In the genomic region with DNA sequence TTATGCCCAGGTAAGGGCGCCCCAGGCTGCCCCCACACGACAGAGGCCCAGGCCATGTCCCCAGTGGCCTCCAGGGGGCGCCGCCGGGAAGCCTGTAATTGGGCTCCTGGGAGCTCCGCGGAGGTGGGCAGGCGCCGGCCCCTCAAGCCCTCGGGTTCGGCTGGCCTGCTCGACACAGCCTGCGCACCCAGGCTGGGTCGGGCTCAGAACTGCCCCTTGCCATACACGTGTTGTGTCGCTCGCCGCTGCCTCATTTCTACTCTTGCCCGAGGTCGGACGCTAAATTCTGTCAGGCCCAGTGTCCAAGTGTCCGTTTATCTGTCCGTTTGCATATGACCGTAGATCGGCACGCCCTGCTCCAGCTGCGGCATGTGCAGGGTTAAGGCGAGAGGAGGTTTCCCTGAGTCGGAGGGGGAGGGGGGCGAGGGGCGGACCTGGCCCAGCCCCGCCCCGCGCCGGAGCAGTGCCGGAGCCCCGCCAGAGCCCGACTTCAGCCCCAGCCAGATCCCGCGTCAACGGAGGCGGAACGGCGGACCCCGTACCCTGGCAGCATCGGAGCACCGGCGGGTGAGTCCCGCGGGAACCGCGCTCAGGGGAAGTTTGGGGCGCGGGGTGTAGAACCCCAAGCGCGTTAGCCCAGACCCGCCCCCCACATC, we compare ENCODE assay signal across 8 cellular contexts. TPM values are rescaled to one million over a fixed set of nuclear protein-coding genes. Genes with fewer than 3 reads are reported as not detected.
DNase-seq lines count a peak whose midpoint lies in the region; ATAC-seq and TF ChIP-seq lines count a peak whose summit lies in the region.

A gene (plus strand): TSS at position 480 of the 656 bp plus-strand sequence. CDS start 1,172 bp downstream, outside the sequence.

- TF ChIP-seq CTCF in fibroblast of villous mesenchyme (IDR thresholded peaks at IDR 0.05; ENCODE audit: insufficient read depth, low read depth, low read length) (peak; percentile 95), neural cell (IDR thresholded peaks at IDR 0.05; ENCODE audit: poor library complexity, severe bottlenecking) (peak; percentile 96)

- peaks cover 60% of the 10 kb centered on the region for H3K79me2 ChIP-seq in neural cell (replicated peaks; ENCODE audit: insufficient read depth, low read length)

- H3K4me1 ChIP-seq in HUES6 (ENCODE audit: control insufficient read depth, insufficient read depth, low read length) = peaks cover 37% of the 10 kb centered on the region

- peak; percentile 57 for TF ChIP-seq EP300 in neural cell (conservative IDR thresholded peaks at IDR 0.05; ENCODE audit: poor library complexity, severe bottlenecking)

- H3K27me3 ChIP-seq in HUES6 (ENCODE audit: control insufficient read depth, insufficient read depth, low read length) (peaks cover 16% of the 10 kb centered on the region; the same call in 1 of the 2 replicates), neural cell (ENCODE audit: insufficient read depth, low read depth, low read length) (no peaks in the 10 kb centered on the region)

- H2AFZ ChIP-seq in neural cell (ENCODE audit: low read depth, low read length) = peak within 1 kb of the TSS; percentile 61

- H3K9ac ChIP-seq in HUES6 (ENCODE audit: low read length) (peak within 1 kb of the TSS; percentile 76), neural cell (ENCODE audit: low read length) (peak within 1 kb of the TSS; percentile 83)

- H3K27ac ChIP-seq in HUES6 (ENCODE audit: low read depth, low read length) = no peak within 1 kb of the TSS; the same call in 1 of the 2 replicates
- H3K27ac ChIP-seq in neural cell (ENCODE audit: low read length) = peak within 1 kb of the TSS; percentile 86

- H3K9me3 ChIP-seq in HUES6 (ENCODE audit: control insufficient read depth, insufficient read depth, low read depth, low read length) (no peaks in the 10 kb centered on the region), neural cell (ENCODE audit: low read length) (no peaks in the 10 kb centered on the region)

- H3K4me3 ChIP-seq in HUES6 (ENCODE audit: low read depth, low read length) = peak within 1 kb of the TSS; percentile 94
- H3K4me3 ChIP-seq in fibroblast of villous mesenchyme (ENCODE audit: low read depth, low read length) = peak within 1 kb of the TSS; percentile 81
- peak within 1 kb of the TSS; percentile 76 for H3K4me3 ChIP-seq in neural cell (ENCODE audit: low read length)

- peaks cover 7% of the 10 kb centered on the region; the same call in 1 of the 2 replicates for H3K36me3 ChIP-seq in HUES6 (ENCODE audit: control insufficient read depth, insufficient read depth, low read length)
- no peaks in the 10 kb centered on the region for H3K36me3 ChIP-seq in neural cell (ENCODE audit: insufficient read depth, low read length)

- H4K20me1 ChIP-seq in neural cell (ENCODE audit: insufficient read depth) = no peaks in the 10 kb centered on the region

- peak; percentile 74 for TF ChIP-seq RAD21 in neural cell (conservative IDR thresholded peaks at IDR 0.05)

- H3F3A ChIP-seq in neural cell (ENCODE audit: insufficient read depth, low read length, poor library complexity, severe bottlenecking) = peaks cover 4% of the 10 kb centered on the region

- H3K9me2 ChIP-seq in neural cell (ENCODE audit: insufficient read depth, low read length) = no peaks in the 10 kb centered on the region

- DNase-seq in NCI-H1436 (lab: John Stamatoyannopoulos, UW) (peak; percentile 56), NCI-H1436 treated with DMSO at 0.1 percent for 48 hours (lab: John Stamatoyannopoulos, UW) (no peak), SHP77 (lab: John Stamatoyannopoulos, UW) (peak; percentile 67 to 75), activated gamma-delta T cell treated with Interleukin-2 at 50 U/mL for 16 hours (peak; percentile 85), fibroblast of villous mesenchyme (ENCODE audit: low read depth) (peak; percentile 94)
- DNase-seq in stimulated activated naive CD8-positive, alpha-beta T cell treated with anti-CD3 and anti-CD28 coated beads, Interleukin-15, Interleukin-2, amounts not matched to agents 100 U/mL and 50 U/mL, for 24 hours = peak; percentile 94

- peak; percentile 86 for ATAC-seq in stimulated activated naive CD8-positive, alpha-beta T cell treated with anti-CD3 and anti-CD28 coated beads, Interleukin-15, Interleukin-2, amounts not matched to agents 100 U/mL and 50 U/mL, for 24 hours

- H3K4me2 ChIP-seq in neural cell (ENCODE audit: low read length) = peak within 1 kb of the TSS; percentile 91

TF ChIP-seq in neural cell, 6 proteins besides CTCF, POLR2A, EP300 and RAD21:
- TF ChIP-seq, protein P1, sequence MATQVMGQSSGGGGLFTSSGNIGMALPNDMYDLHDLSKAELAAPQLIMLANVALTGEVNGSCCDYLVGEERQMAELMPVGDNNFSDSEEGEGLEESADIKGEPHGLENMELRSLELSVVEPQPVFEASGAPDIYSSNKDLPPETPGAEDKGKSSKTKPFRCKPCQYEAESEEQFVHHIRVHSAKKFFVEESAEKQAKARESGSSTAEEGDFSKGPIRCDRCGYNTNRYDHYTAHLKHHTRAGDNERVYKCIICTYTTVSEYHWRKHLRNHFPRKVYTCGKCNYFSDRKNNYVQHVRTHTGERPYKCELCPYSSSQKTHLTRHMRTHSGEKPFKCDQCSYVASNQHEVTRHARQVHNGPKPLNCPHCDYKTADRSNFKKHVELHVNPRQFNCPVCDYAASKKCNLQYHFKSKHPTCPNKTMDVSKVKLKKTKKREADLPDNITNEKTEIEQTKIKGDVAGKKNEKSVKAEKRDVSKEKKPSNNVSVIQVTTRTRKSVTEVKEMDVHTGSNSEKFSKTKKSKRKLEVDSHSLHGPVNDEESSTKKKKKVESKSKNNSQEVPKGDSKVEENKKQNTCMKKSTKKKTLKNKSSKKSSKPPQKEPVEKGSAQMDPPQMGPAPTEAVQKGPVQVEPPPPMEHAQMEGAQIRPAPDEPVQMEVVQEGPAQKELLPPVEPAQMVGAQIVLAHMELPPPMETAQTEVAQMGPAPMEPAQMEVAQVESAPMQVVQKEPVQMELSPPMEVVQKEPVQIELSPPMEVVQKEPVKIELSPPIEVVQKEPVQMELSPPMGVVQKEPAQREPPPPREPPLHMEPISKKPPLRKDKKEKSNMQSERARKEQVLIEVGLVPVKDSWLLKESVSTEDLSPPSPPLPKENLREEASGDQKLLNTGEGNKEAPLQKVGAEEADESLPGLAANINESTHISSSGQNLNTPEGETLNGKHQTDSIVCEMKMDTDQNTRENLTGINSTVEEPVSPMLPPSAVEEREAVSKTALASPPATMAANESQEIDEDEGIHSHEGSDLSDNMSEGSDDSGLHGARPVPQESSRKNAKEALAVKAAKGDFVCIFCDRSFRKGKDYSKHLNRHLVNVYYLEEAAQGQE (IDR thresholded peaks at IDR 0.05; ENCODE audit: borderline replicate concordance) = peak; percentile 66
- TF ChIP-seq MXI1 (conservative IDR thresholded peaks at IDR 0.05; ENCODE audit: poor library complexity, severe bottlenecking) (peak; percentile 88), POLR2AphosphoS5 (IDR thresholded peaks at IDR 0.05) (peak; percentile 65), TAF1 (IDR thresholded peaks at IDR 0.05; ENCODE audit: low read depth) (peak; percentile 56), EZH2 (IDR thresholded peaks at IDR 0.05; ENCODE audit: borderline replicate concordance, insufficient read depth, low read length, poor library complexity, severe bottlenecking) (no peak), SMC3 (conservative IDR thresholded peaks at IDR 0.05; ENCODE audit: poor library complexity) (peak; percentile 82)

RNA-seq across cellular contexts. Expression of the gene that starts here (rescaled TPM):
- 19.4 and 22.9 TPM in 2 replicates for total RNA-seq in fibroblast of villous mesenchyme
- 64.2 and 65.1 TPM in 2 replicates for polyA plus RNA-seq in neural cell
- 49.9 and 54.8 TPM in 2 replicates for polyA minus RNA-seq in neural cell
